In the genomic region with DNA sequence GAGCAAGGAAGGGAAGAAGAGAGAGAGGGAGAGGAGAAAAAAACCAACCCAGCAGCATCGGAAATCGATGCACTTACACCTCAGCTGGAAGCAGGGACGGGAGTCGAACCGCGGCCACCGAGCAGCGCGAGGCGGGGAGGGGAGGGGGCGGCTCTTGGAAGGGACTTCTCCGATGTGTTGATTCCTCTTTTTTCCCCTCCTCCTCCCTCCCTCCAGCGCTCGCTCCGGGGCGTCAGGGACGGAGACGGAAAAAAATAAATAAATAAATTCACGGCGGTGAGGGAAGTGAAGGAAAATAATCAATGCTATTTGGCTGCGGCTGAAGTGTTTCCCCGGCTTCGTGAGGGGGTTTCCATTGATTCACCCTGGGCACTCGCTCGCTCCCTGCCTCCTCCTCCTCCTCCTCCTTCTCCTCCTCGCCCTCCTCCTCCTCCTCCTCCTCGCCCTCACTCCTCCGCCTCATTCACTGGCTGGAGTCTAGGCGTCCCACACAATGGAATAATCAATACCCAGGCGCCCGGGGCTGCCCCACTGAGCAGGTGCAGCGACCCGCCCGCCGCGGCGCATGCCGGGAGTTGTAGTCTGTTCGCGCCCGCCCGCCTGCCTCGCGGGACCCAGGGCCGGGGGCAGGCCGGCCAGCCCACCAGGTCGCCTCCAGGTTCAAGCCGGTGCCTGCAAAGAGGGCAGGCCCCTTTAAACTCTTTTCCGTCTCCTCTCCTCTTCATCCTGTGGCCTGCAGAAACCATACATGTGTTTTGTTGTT, we compare ENCODE assay signal across 8 cellular contexts. TPM values are rescaled to one million over a fixed set of nuclear protein-coding genes. Genes with fewer than 3 reads are reported as not detected.
A peak's percentile ranks its signal among the peaks of the same experiment; 100 is the strongest.
DNase-seq lines count a peak whose midpoint lies in the region; ATAC-seq and TF ChIP-seq lines count a peak whose summit lies in the region.

A gene (minus strand): TSS at position 500 of the 763 bp plus-strand sequence. CDS start 16,440 bp downstream, outside the sequence.

- H3K27me3 Mint-ChIP-seq in activated naive CD8-positive, alpha-beta T cell treated with anti-CD3 and anti-CD28 coated beads for 36 hours = no peaks in the 10 kb centered on the region

- no peaks in the 10 kb centered on the region for H3K9me3 Mint-ChIP-seq in activated naive CD8-positive, alpha-beta T cell treated with anti-CD3 and anti-CD28 coated beads for 36 hours

- H3K9me3 ChIP-seq in ES-I3 (ENCODE audit: control insufficient read depth, insufficient read depth, low read length) (no peaks in the 10 kb centered on the region), SU-DHL-6 (ENCODE audit: insufficient read depth, low read length) (no peaks in the 10 kb centered on the region), prostate gland (no peaks in the 10 kb centered on the region), upper lobe of right lung (no peaks in the 10 kb centered on the region)

- no peaks in the 10 kb centered on the region for H3F3A ChIP-seq in SU-DHL-6 (ENCODE audit: insufficient read depth)

- peak within 1 kb of the TSS; percentile 86 for H3K4me2 ChIP-seq in SU-DHL-6 (ENCODE audit: low read depth, low read length, poor library complexity, severe bottlenecking)

- H3K4me1 ChIP-seq in ES-I3 (ENCODE audit: insufficient read depth, low read length) (peaks cover 34% of the 10 kb centered on the region), prostate gland (replicated peaks) (peaks cover under 1% of the 10 kb centered on the region), upper lobe of right lung (peaks cover 11% of the 10 kb centered on the region)

- H3K79me2 ChIP-seq in SU-DHL-6 (ENCODE audit: insufficient read depth, low read length) = peaks cover under 1% of the 10 kb centered on the region; the same call in 1 of the 2 replicates

- H3K4me1 Mint-ChIP-seq in activated naive CD8-positive, alpha-beta T cell treated with anti-CD3 and anti-CD28 coated beads for 36 hours = peaks cover 11% of the 10 kb centered on the region

- H4K20me1 ChIP-seq in SU-DHL-6 (ENCODE audit: low read depth, low read length) = no peaks in the 10 kb centered on the region

- intact Hi-C loops in left ventricle myocardium superior (cut with micrococcal nuclease) = no loop called here
- intact Hi-C loops in prostate gland (cut with DNase I) = no loop called here
- intact Hi-C loops in upper lobe of right lung (cut with DNase I) = no loop called here

- no peak for TF ChIP-seq CTCF in SU-DHL-6 (IDR thresholded peaks at IDR 0.05; ENCODE audit: insufficient read depth, low read length, poor library complexity, severe bottlenecking)
- TF ChIP-seq CTCF in prostate gland (IDR thresholded peaks at IDR 0.05) = no peak
- no peak for TF ChIP-seq CTCF in upper lobe of right lung (IDR thresholded peaks at IDR 0.05)

- peak; percentile 44 for ATAC-seq in HG02588 (IDR thresholded peaks at IDR 0.05; ENCODE audit: unreplicated experiment)
- ATAC-seq in left ventricle myocardium superior = peak; percentile 72
- peak; percentile 73 for ATAC-seq in upper lobe of right lung

- H3K27ac Mint-ChIP-seq in activated naive CD8-positive, alpha-beta T cell treated with anti-CD3 and anti-CD28 coated beads for 36 hours = peak within 1 kb of the TSS; percentile 60

- H3K4me3 Mint-ChIP-seq in activated naive CD8-positive, alpha-beta T cell treated with anti-CD3 and anti-CD28 coated beads for 36 hours = no peak within 1 kb of the TSS

- no peaks in the 10 kb centered on the region for H3K9me2 ChIP-seq in SU-DHL-6 (replicated peaks; ENCODE audit: insufficient read depth, low read length)

- under 1% methylated on average over 49 of the region's 49 CpGs for WGBS in prostate gland

- no peak for TF ChIP-seq POLR2A in prostate gland (IDR thresholded peaks at IDR 0.05)

- peak; percentile 85 for DNase-seq in NCI-H128 (lab: John Stamatoyannopoulos, UW; ENCODE audit: unreplicated experiment)
- DNase-seq in activated naive CD8-positive, alpha-beta T cell treated with anti-CD3 and anti-CD28 coated beads for 36 hours = peak; percentile 86
- peak; percentile 90 for DNase-seq in left ventricle myocardium superior
- peak; percentile 64 for DNase-seq in prostate gland (ENCODE audit: low spot score)
- DNase-seq in upper lobe of right lung = peak; percentile 92

- H3K27me3 ChIP-seq in SU-DHL-6 (ENCODE audit: low read length) = no peaks in the 10 kb centered on the region
- no peaks in the 10 kb centered on the region for H3K27me3 ChIP-seq in prostate gland (replicated peaks; ENCODE audit: insufficient read depth)
- H3K27me3 ChIP-seq in upper lobe of right lung = no peaks in the 10 kb centered on the region

- peaks cover under 1% of the 10 kb centered on the region for H3K36me3 Mint-ChIP-seq in activated naive CD8-positive, alpha-beta T cell treated with anti-CD3 and anti-CD28 coated beads for 36 hours

- peak within 1 kb of the TSS; percentile 97 for H2AFZ ChIP-seq in SU-DHL-6 (ENCODE audit: low read depth, low read length, severe bottlenecking)

- H3K27ac ChIP-seq in SU-DHL-6 (ENCODE audit: low read depth, low read length) (no peak within 1 kb of the TSS), prostate gland (peak within 1 kb of the TSS; percentile 9 to 42), upper lobe of right lung (peak within 1 kb of the TSS; percentile 7)

- no peaks in the 10 kb centered on the region for H3K36me3 ChIP-seq in ES-I3 (ENCODE audit: insufficient read depth, low read length)
- no peaks in the 10 kb centered on the region for H3K36me3 ChIP-seq in SU-DHL-6 (ENCODE audit: low read length)
- no peaks in the 10 kb centered on the region for H3K36me3 ChIP-seq in prostate gland
- no peaks in the 10 kb centered on the region for H3K36me3 ChIP-seq in upper lobe of right lung

- H3K4me3 ChIP-seq in SU-DHL-6 (ENCODE audit: insufficient read depth, low read length, poor library complexity, severe bottlenecking) (peak within 1 kb of the TSS; percentile 51), prostate gland (peak within 1 kb of the TSS; percentile 36 to 45), upper lobe of right lung (peak within 1 kb of the TSS; percentile 69)

- H3K9ac ChIP-seq in ES-I3 (ENCODE audit: low read depth, low read length) (peak within 1 kb of the TSS; percentile 86), SU-DHL-6 (ENCODE audit: low read length) (peak within 1 kb of the TSS; percentile 56)

RNA-seq across cellular contexts. Expression of the gene that starts here (rescaled TPM):
- total RNA-seq in activated naive CD8-positive, alpha-beta T cell treated with anti-CD3 and anti-CD28 coated beads for 36 hours = 1 to 10 TPM in 1 of 2 experiments, under 1 TPM in 1; 0.85 to 1.1 TPM
- total RNA-seq in left ventricle myocardium superior = 1.0 TPM
- 1 to 10 TPM; 2.5 to 3.1 TPM for total RNA-seq in prostate gland
- 2.3 TPM for total RNA-seq in upper lobe of right lung
